Comparison of ENCODE assay signal across 10 cellular contexts in genomic region chr7:36048141-36048901, GRCh38.
DNase-seq lines count a peak whose midpoint lies in the region; ATAC-seq and TF ChIP-seq lines count a peak whose summit lies in the region.
"Had no signal": no experiment of that assay in that cellular context is flagged by ENCODE, and none has a peak within 500 bp of the region (broad histone marks: within the 10 kb centered on the region; RNA-seq: fewer than 3 reads in every experiment).

No MANE protein-coding gene starts in this region.

- H3K4me1 Mint-ChIP-seq in T-cell: no peaks in the 10 kb centered on the region

- H3K27ac ChIP-seq in DOHH2 (ENCODE audit: low read depth, low read length) (no peak overlapping the region), osteoblast (ENCODE audit: low read depth, low read length) (peak overlapping the region; percentile 70)
- H3K27ac ChIP-seq: ovary had no signal

- H3K36me3 ChIP-seq in DOHH2 (ENCODE audit: control insufficient read depth, low read length): no peaks in the 10 kb centered on the region
- no peaks in the 10 kb centered on the region for H3K36me3 ChIP-seq in osteoblast (ENCODE audit: insufficient read depth, low read length)
- H3K36me3 ChIP-seq: ovary had no signal

- H3F3A ChIP-seq in DOHH2 (ENCODE audit: control insufficient read depth, insufficient read depth): no peaks in the 10 kb centered on the region

- H3K27me3 Mint-ChIP-seq in T-cell: peaks cover 2 to 7% of the 10 kb centered on the region in 2 donors

- DNase-seq in NOMO-1 (lab: John Stamatoyannopoulos, UW; ENCODE audit: unreplicated experiment in 2 of 2) (peak; percentile 64 to 70), epithelial cell of esophagus (ENCODE audit: low read depth) (peak; percentile 63), osteoblast (ENCODE audit: insufficient read length, low spot score, missing footprints) (peak; percentile 76), GM13977 (ENCODE audit: low spot score) (no peak), T-cell (no peak)
- no peak for DNase-seq in stimulated activated CD4-positive, alpha-beta T cell treated with anti-CD3 and anti-CD28 coated beads, Interleukin-2, amount 100 ng/mL, for 48 hours
- DNase-seq: ovary had no signal

- no peaks in the 10 kb centered on the region for H3K36me3 Mint-ChIP-seq in T-cell

- TF ChIP-seq CTCF in DOHH2 (IDR thresholded peaks at IDR 0.05; ENCODE audit: low read depth, low read length, poor library complexity, severe bottlenecking): no peak
- TF ChIP-seq CTCF in epithelial cell of esophagus (IDR thresholded peaks at IDR 0.05; ENCODE audit: insufficient read depth, low read depth, low read length, missing control alignments): no peak
- TF ChIP-seq CTCF in osteoblast (IDR thresholded peaks at IDR 0.05; ENCODE audit: extremely low read depth, low read depth, low read length): no peak
- TF ChIP-seq CTCF in GM13977 (IDR thresholded peaks at IDR 0.05; ENCODE audit: extremely low read depth, insufficient read depth, missing control alignments): no peak

- H3K4me2 ChIP-seq in DOHH2 (ENCODE audit: low read length) (peak overlapping the region; percentile 26; the same call in 1 of the 2 replicates), osteoblast (ENCODE audit: insufficient read depth, low read length) (peak overlapping the region; percentile 56)

- H3K27me3 ChIP-seq in DOHH2 (ENCODE audit: control insufficient read depth, low read length) (no peaks in the 10 kb centered on the region), osteoblast (ENCODE audit: insufficient read depth, low read length) (no peaks in the 10 kb centered on the region)
- H3K27me3 ChIP-seq: ovary had no signal

- in situ Hi-C loops in GM13977 (cut with MboI; ENCODE audit: low pct_unique_long_range_greater_than_20kb, low sequenced_read_pairs, unreplicated experiment): no loop called here

- H3K4me1 ChIP-seq in DOHH2 (ENCODE audit: control insufficient read depth, low read length) (peaks cover 12% of the 10 kb centered on the region), osteoblast (ENCODE audit: insufficient read depth, low read length) (peaks cover 40% of the 10 kb centered on the region)

- peak overlapping the region; percentile 70 for H2AFZ ChIP-seq in osteoblast (ENCODE audit: low read length)

- H3K27ac Mint-ChIP-seq in T-cell: no peak overlapping the region

- H3K4me3 Mint-ChIP-seq in T-cell: no peak overlapping the region

- CTCF ChIA-PET in T-cell (lab: Charles Lee): no interaction called here

- no peaks in the 10 kb centered on the region for H3K79me2 ChIP-seq in DOHH2 (ENCODE audit: control insufficient read depth, low read length)
- no peaks in the 10 kb centered on the region for H3K79me2 ChIP-seq in osteoblast (ENCODE audit: insufficient read depth, low read length)

- H4K20me1 ChIP-seq in DOHH2 (ENCODE audit: control insufficient read depth, insufficient read depth, low read depth, low read length): no peaks in the 10 kb centered on the region
- H4K20me1 ChIP-seq in osteoblast (ENCODE audit: insufficient read depth, low read length): no peaks in the 10 kb centered on the region

- no peaks in the 10 kb centered on the region for H3K9me3 Mint-ChIP-seq in T-cell

- no peak for ATAC-seq in HG02798 (IDR thresholded peaks at IDR 0.05; ENCODE audit: poor library complexity, unreplicated experiment)
- no peak for ATAC-seq in T-cell (replicated peaks in 1 of 4)
- ATAC-seq: activated CD4-positive, CD25-positive, alpha-beta regulatory T cell treated with anti-CD3 and anti-CD28 coated beads, Interleukin-2, amount 50 U/mL, for 24 hours had no signal

- H3K4me3 ChIP-seq in DOHH2 (ENCODE audit: low read length) (peak overlapping the region; percentile 11), epithelial cell of esophagus (ENCODE audit: low read length) (no peak overlapping the region), osteoblast (ENCODE audit: insufficient read depth, low read length) (no peak overlapping the region)
- H3K4me3 ChIP-seq: ovary had no signal

- no peaks in the 10 kb centered on the region for H3K9me2 ChIP-seq in DOHH2 (replicated peaks; ENCODE audit: control insufficient read depth, low read length)

- POLR2A ChIA-PET in T-cell (lab: Charles Lee): no interaction called here

- no peaks in the 10 kb centered on the region; the same call in 1 of the 2 replicates for H3K9me3 ChIP-seq in DOHH2 (ENCODE audit: control insufficient read depth, insufficient read depth, low read length)
- no peaks in the 10 kb centered on the region for H3K9me3 ChIP-seq in osteoblast (ENCODE audit: low read depth, low read length)
- H3K9me3 ChIP-seq: ovary had no signal

Comparison
In these comparisons a context has a peak if more than half of its experiments do, and no peak if none do; other contexts are left out.
1. DNase-seq: peak in NOMO-1 (2 of 2), epithelial cell of esophagus (single experiment) and osteoblast (single experiment); none in stimulated activated CD4-positive, alpha-beta T cell treated with anti-CD3 and anti-CD28 coated beads, Interleukin-2, amount 100 ng/mL, for 48 hours (0 of 2), GM13977 (single experiment) and T-cell (0 of 34).